ENCODE assay signal across 1 cellular context in genomic region chr9:75235632-75236031, GRCh38.
TF ChIP-seq lines count a peak whose summit lies in the region.

No MANE protein-coding gene starts in this region.

TF ChIP-seq in K562, 482 proteins besides CTCF, POLR2A, EP300 and RAD21 (continued from another document):
- TF ChIP-seq C11orf30 (IDR thresholded peaks at IDR 0.05; ENCODE audit: low read depth) (0 out of 2 replicates have a peak, but pooled peaks have one; percentile 23), CEBPB (tag; IDR thresholded peaks at IDR 0.05) (peak; percentile 43), ZNF57 (CRISPR knock-in tag; IDR thresholded peaks at IDR 0.05) (no peak), NFE2 (IDR thresholded peaks at IDR 0.05; ENCODE audit: low read depth) (0 out of 2 replicates have a peak, but pooled peaks have one; percentile 28), ATF3 (IDR thresholded peaks at IDR 0.05) (peak; percentile 32; the same call in 1 of the 2 replicates), ATF3 (CRISPR knock-in tag; conservative IDR thresholded peaks at IDR 0.05) (no peak), MAFG (tag; conservative IDR thresholded peaks at IDR 0.05) (0 out of 2 replicates have a peak, but pooled peaks have one; percentile 17), CEBPG (CRISPR knock-in tag; IDR thresholded peaks at IDR 0.05) (0 out of 2 replicates have a peak, but pooled peaks have one; percentile 42), CEBPG (tag; conservative IDR thresholded peaks at IDR 0.05 in 1 of 2, IDR thresholded peaks at IDR 0.05 in 1 of 2) (no peak), ZNF584 (CRISPR knock-in tag; IDR thresholded peaks at IDR 0.05; ENCODE audit: low read depth) (no peak), ZFP36 (IDR thresholded peaks at IDR 0.05; ENCODE audit: low read depth, low read length, partially characterized antibody) (peak; percentile 5)
